ENCODE assay signal across 14 cellular contexts in the genomic region with DNA sequence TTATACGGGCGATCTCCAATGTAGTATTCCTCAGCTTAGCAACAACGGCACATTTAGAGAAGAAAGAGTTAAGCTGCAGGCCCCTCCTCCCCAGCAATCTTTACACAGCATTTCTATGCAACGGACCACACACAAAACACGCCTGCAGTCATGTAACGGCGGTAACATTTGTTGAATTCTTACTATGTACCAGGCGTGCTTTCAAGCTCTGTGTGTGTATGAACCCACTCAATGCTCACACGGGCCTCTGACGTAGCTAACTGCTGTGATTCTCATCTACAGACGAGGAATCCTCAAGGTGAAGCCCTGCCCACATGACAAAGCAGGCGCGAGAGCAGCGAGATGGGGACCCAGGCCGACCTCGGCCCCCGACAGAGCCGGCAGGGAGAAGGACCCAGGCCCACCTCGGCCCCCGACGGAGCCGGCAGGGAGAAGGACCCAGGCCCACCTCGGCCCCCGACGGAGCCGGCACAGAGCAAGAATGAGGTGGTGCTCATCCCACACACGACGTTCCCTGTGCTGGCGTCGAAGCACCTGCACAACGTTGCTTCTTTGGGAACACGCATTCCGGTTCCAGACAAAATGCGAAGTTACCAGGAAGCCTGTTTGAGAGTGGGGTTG.
DNase-seq lines count a peak whose midpoint lies in the region; ATAC-seq and TF ChIP-seq lines count a peak whose summit lies in the region.
"Had no signal": no experiment of that assay in that cellular context is flagged by ENCODE, and none has a peak within 500 bp of the region (broad histone marks: within the 10 kb centered on the region; RNA-seq: fewer than 3 reads in every experiment).

No MANE protein-coding gene starts in this region.

- no peak for TF ChIP-seq EP300 in sigmoid colon (IDR thresholded peaks at IDR 0.05)

- intact Hi-C loops in cardiac septum (cut with DNase I) (no loop called here), heart right ventricle (cut with DNase I) (no loop called here), sigmoid colon (cut with DNase I) (loop anchor here (10.0 kb wide), 1 partner anchor 409 kb away; no protein-coding TSS in a partner anchor)

- no peak overlapping the region for H3K4me3 Mint-ChIP-seq in nephron

- H3K4me3 ChIP-seq in heart right ventricle (no peak overlapping the region), sigmoid colon (no peak overlapping the region)
- H3K4me3 ChIP-seq: BLaER1, HAP-1 had no signal

- peaks cover 60% of the 10 kb centered on the region for H3K4me1 Mint-ChIP-seq in nephron

- 93 to 94% methylated on average over 34 of the region's 34 CpGs for WGBS in heart right ventricle, 2 donors
- 92 to 94% methylated on average over 34 of the region's 34 CpGs for WGBS in sigmoid colon, 2 donors

- no peaks in the 10 kb centered on the region for H3K9me3 Mint-ChIP-seq in nephron

- peak overlapping the region; percentile 41 to 99 (median 96) for H3K27ac Mint-ChIP-seq in nephron

- no peaks in the 10 kb centered on the region for H3K27me3 ChIP-seq in heart right ventricle
- no peaks in the 10 kb centered on the region for H3K27me3 ChIP-seq in sigmoid colon
- H3K27me3 ChIP-seq: BLaER1 had no signal

- no peak overlapping the region for H3K27ac ChIP-seq in heart right ventricle
- H3K27ac ChIP-seq in sigmoid colon = peak overlapping the region in 1 of 4 donors; percentile 91
- H3K27ac ChIP-seq: BLaER1 had no signal

- DNase-seq in cardiac septum (ENCODE audit: low spot score) (peak; percentile 36), heart right ventricle (no peak), sigmoid colon (peak; percentile 61), DMS53 treated with DMSO at 0.1 percent for 48 hours (lab: John Stamatoyannopoulos, UW; ENCODE audit: unreplicated experiment) (no peak)
- DNase-seq: 8988T, AML-193, DMS79 treated with DMSO at 0.1 percent for 48 hours, EL, IMR-90 had no signal

- no peak for ATAC-seq in heart right ventricle
- no peak for ATAC-seq in HG02759 (IDR thresholded peaks at IDR 0.05; ENCODE audit: unreplicated experiment)
- ATAC-seq in GM21737 (IDR thresholded peaks at IDR 0.05; ENCODE audit: unreplicated experiment) = no peak

- no peak for TF ChIP-seq POLR2A in sigmoid colon (IDR thresholded peaks at IDR 0.05)

- TF ChIP-seq CTCF in heart right ventricle (IDR thresholded peaks at IDR 0.05) = no peak
- no peak for TF ChIP-seq CTCF in nephron (IDR thresholded peaks at IDR 0.05; ENCODE audit: unreplicated experiment in 3 of 3)
- no peak for TF ChIP-seq CTCF in sigmoid colon (IDR thresholded peaks at IDR 0.05)

- H3K4me1 ChIP-seq in heart right ventricle = peaks cover 0 to 19% (median 12%) of the 10 kb centered on the region in 9 donors
- H3K4me1 ChIP-seq in sigmoid colon = peaks cover 0 to 73% (median 62%) of the 10 kb centered on the region in 4 donors

- H3K9me3 ChIP-seq in heart right ventricle (no peaks in the 10 kb centered on the region), sigmoid colon (no peaks in the 10 kb centered on the region)
- H3K9me3 ChIP-seq: BLaER1, HAP-1 had no signal

- H3K36me3 ChIP-seq in heart right ventricle (peaks cover 0 to 49% (median 2%) of the 10 kb centered on the region in 9 donors), sigmoid colon (peaks cover 3 to 33% (median 8%) of the 10 kb centered on the region in 4 donors)

- H3K27me3 Mint-ChIP-seq in nephron (ENCODE audit: low read depth) = no peaks in the 10 kb centered on the region

- H3K36me3 Mint-ChIP-seq in nephron (ENCODE audit: low read depth) = peaks cover 59% of the 10 kb centered on the region

Comparison
In these comparisons a context has a peak if more than half of its experiments do, and no peak if none do; other contexts are left out.
1. DNase-seq: peak in cardiac septum (single experiment) and sigmoid colon (single experiment); none in heart right ventricle (0 of 2) and DMS53 treated with DMSO at 0.1 percent for 48 hours (single experiment).